ENCODE assay signal across 24 cellular contexts in the genomic region with DNA sequence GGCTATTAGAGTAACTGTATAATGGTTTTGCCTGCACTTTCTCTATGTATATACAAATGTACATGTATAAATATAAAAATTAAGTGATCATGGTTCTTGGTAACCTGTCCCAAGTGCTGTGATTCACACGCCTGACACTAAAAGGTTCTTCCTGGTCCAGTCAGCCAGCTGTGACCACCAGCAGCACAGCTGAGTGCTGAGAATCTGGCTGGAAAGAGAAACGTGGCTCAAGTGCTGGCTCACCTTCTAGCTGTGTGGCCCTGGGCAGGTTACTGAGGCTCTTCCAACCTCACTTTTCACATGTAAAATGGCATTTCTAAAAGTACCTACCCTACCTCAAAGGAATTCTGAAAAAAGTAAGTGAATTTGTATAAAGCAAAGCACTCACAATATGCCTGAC. TPM values are rescaled to one million over a fixed set of nuclear protein-coding genes. Genes with fewer than 3 reads are reported as not detected.
DNase-seq lines count a peak whose midpoint lies in the region; ATAC-seq and TF ChIP-seq lines count a peak whose summit lies in the region.
"Had no signal": no experiment of that assay in that cellular context is flagged by ENCODE, and none has a peak within 500 bp of the region (broad histone marks: within the 10 kb centered on the region; RNA-seq: fewer than 3 reads in every experiment).

No MANE protein-coding gene starts in this region.

- peaks cover 73% of the 10 kb centered on the region for H3K36me3 Mint-ChIP-seq in activated T-cell treated with anti-CD3 and anti-CD28 coated beads, Interleukin-2, amount 50 U/mL, for 24 hours (ENCODE audit: low read depth)
- H3K36me3 Mint-ChIP-seq in activated T-cell treated with anti-CD3 and anti-CD28 coated beads, Interleukin-2, amount 50 U/mL, for 4 hours (ENCODE audit: insufficient read depth), result peaks cover 27% of the 10 kb centered on the region
- peaks cover 44% of the 10 kb centered on the region for H3K36me3 Mint-ChIP-seq in activated naive CD8-positive, alpha-beta T cell treated with anti-CD3 and anti-CD28 coated beads, Interleukin-2, amount 50 U/mL, for 24 hours (ENCODE audit: low read depth)
- H3K36me3 Mint-ChIP-seq in T-helper 2 cell treated with Interferon-gamma antibody and Interleukin-4, amounts not matched to agents 5 μg/mL and 100 μg/mL, for 36 hours (ENCODE audit: low read depth), result peaks cover 33% of the 10 kb centered on the region

- intact Hi-C loops in left lung (cut with DNase I), result no loop called here

- H3K9me3 Mint-ChIP-seq in activated T-cell treated with anti-CD3 and anti-CD28 coated beads, Interleukin-2, amount 50 U/mL, for 24 hours, result no peaks in the 10 kb centered on the region
- no peaks in the 10 kb centered on the region for H3K9me3 Mint-ChIP-seq in activated T-cell treated with anti-CD3 and anti-CD28 coated beads, Interleukin-2, amount 50 U/mL, for 4 hours
- no peaks in the 10 kb centered on the region for H3K9me3 Mint-ChIP-seq in activated naive CD8-positive, alpha-beta T cell treated with anti-CD3 and anti-CD28 coated beads, Interleukin-2, amount 50 U/mL, for 24 hours
- no peaks in the 10 kb centered on the region for H3K9me3 Mint-ChIP-seq in T-helper 2 cell treated with Interferon-gamma antibody and Interleukin-4, amounts not matched to agents 5 μg/mL and 100 μg/mL, for 36 hours
- H3K9me3 Mint-ChIP-seq: CD8-positive, alpha-beta memory T cell; IgD-negative memory B cell; memory B cell had no signal

- H3K4me3 Mint-ChIP-seq in activated T-cell treated with anti-CD3 and anti-CD28 coated beads, Interleukin-2, amount 50 U/mL, for 24 hours, result no peak overlapping the region
- no peak overlapping the region for H3K4me3 Mint-ChIP-seq in activated T-cell treated with anti-CD3 and anti-CD28 coated beads, Interleukin-2, amount 50 U/mL, for 4 hours
- H3K4me3 Mint-ChIP-seq in activated naive CD8-positive, alpha-beta T cell treated with anti-CD3 and anti-CD28 coated beads, Interleukin-2, amount 50 U/mL, for 24 hours, result no peak overlapping the region
- no peak overlapping the region for H3K4me3 Mint-ChIP-seq in T-helper 2 cell treated with Interferon-gamma antibody and Interleukin-4, amounts not matched to agents 5 μg/mL and 100 μg/mL, for 36 hours
- H3K4me3 Mint-ChIP-seq: CD8-positive, alpha-beta memory T cell; IgD-negative memory B cell; memory B cell had no signal

- peak overlapping the region; percentile 73 for H3K27ac Mint-ChIP-seq in activated T-cell treated with anti-CD3 and anti-CD28 coated beads, Interleukin-2, amount 50 U/mL, for 24 hours
- peak overlapping the region; percentile 43 for H3K27ac Mint-ChIP-seq in activated naive CD8-positive, alpha-beta T cell treated with anti-CD3 and anti-CD28 coated beads, Interleukin-2, amount 50 U/mL, for 24 hours
- no peak overlapping the region for H3K27ac Mint-ChIP-seq in T-helper 2 cell treated with Interferon-gamma antibody and Interleukin-4, amounts not matched to agents 5 μg/mL and 100 μg/mL, for 36 hours
- H3K27ac Mint-ChIP-seq: IgD-negative memory B cell had no signal

- peaks cover 13 to 28% of the 10 kb centered on the region in 2 donors for H3K4me1 ChIP-seq in left lung

- H3K27ac ChIP-seq in left lung, result no peak overlapping the region
- H3K27ac ChIP-seq: dorsolateral prefrontal cortex, Peyer's patch, thoracic aorta had no signal

- no peak overlapping the region for H3K4me3 ChIP-seq in kidney epithelial cell (ENCODE audit: low read depth, low read length)
- no peak overlapping the region for H3K4me3 ChIP-seq in left lung
- H3K4me3 ChIP-seq: dorsolateral prefrontal cortex, Peyer's patch, thoracic aorta had no signal

- TF ChIP-seq CTCF in kidney epithelial cell (IDR thresholded peaks at IDR 0.05; ENCODE audit: insufficient read depth, low read length, poor library complexity, severe bottlenecking), result no peak
- no peak for TF ChIP-seq CTCF in left lung (IDR thresholded peaks at IDR 0.05)

- H3K36me3 ChIP-seq in kidney epithelial cell (ENCODE audit: control insufficient read depth, insufficient read depth, low read length), result peaks cover 2% of the 10 kb centered on the region
- peaks cover 0 to 21% of the 10 kb centered on the region in 2 donors for H3K36me3 ChIP-seq in left lung
- H3K36me3 ChIP-seq: thoracic aorta had no signal

- no peaks in the 10 kb centered on the region for H3K27me3 Mint-ChIP-seq in activated T-cell treated with anti-CD3 and anti-CD28 coated beads, Interleukin-2, amount 50 U/mL, for 24 hours
- no peaks in the 10 kb centered on the region for H3K27me3 Mint-ChIP-seq in activated T-cell treated with anti-CD3 and anti-CD28 coated beads, Interleukin-2, amount 50 U/mL, for 4 hours (ENCODE audit: low read depth)
- H3K27me3 Mint-ChIP-seq in activated naive CD8-positive, alpha-beta T cell treated with anti-CD3 and anti-CD28 coated beads, Interleukin-2, amount 50 U/mL, for 24 hours, result no peaks in the 10 kb centered on the region
- no peaks in the 10 kb centered on the region for H3K27me3 Mint-ChIP-seq in T-helper 2 cell treated with Interferon-gamma antibody and Interleukin-4, amounts not matched to agents 5 μg/mL and 100 μg/mL, for 36 hours (ENCODE audit: low read depth)
- H3K27me3 Mint-ChIP-seq: IgD-negative memory B cell, memory B cell had no signal

- DNase-seq in activated T-cell treated with anti-CD3 and anti-CD28 coated beads, Interleukin-2, amount 50 U/mL, for 24 hours, result no peak
- DNase-seq in activated T-cell treated with anti-CD3 and anti-CD28 coated beads, Interleukin-2, amount 50 U/mL, for 4 hours, result no peak
- no peak for DNase-seq in activated naive CD8-positive, alpha-beta T cell treated with anti-CD3 and anti-CD28 coated beads, Interleukin-2, amount 50 U/mL, for 24 hours
- DNase-seq in kidney epithelial cell (ENCODE audit: low read depth) (peak; percentile 67), ureter (ENCODE audit: low spot score) (peak; percentile 39), left lung (no peak)
- DNase-seq in T-helper 2 cell treated with Interferon-gamma antibody and Interleukin-4, amounts not matched to agents 5 μg/mL and 100 μg/mL, for 36 hours (ENCODE audit: low spot score), result no peak
- DNase-seq in activated effector memory CD4-positive, alpha-beta T cell treated with anti-CD3 and anti-CD28 coated beads, Interleukin-2, amount 50 U/mL, for 16 hours, result no peak
- DNase-seq: activated CD4-positive, alpha-beta T cell treated with anti-CD3 and anti-CD28 coated beads, Interleukin-2, amount 50 U/mL, for 48 hours; activated effector memory CD4-positive, alpha-beta T cell treated with Interleukin-2 at 50 U/mL for 16 hours; CD8-positive, alpha-beta memory T cell; DMS153; dorsolateral prefrontal cortex; left colon; NCI-H1092 treated with DMSO at 0.1 percent for 48 hours; NCI-H187 treated with DMSO at 0.1 percent for 48 hours; NCI-H69; nucleus accumbens; Peyer's patch; stimulated activated naive CD8-positive, alpha-beta T cell treated with anti-CD3 and anti-CD28 coated beads, Interleukin-15, Interleukin-2, amounts not matched to agents 100 U/mL and 50 U/mL, for 24 hours had no signal

- H3K9me3 ChIP-seq in left lung, result no peaks in the 10 kb centered on the region
- H3K9me3 ChIP-seq: Peyer's patch, thoracic aorta had no signal

- ATAC-seq in activated T-cell treated with anti-CD3 and anti-CD28 coated beads, Interleukin-2, amount 50 U/mL, for 4 hours, result no peak
- no peak for ATAC-seq in activated naive CD8-positive, alpha-beta T cell treated with anti-CD3 and anti-CD28 coated beads, Interleukin-2, amount 50 U/mL, for 24 hours
- ATAC-seq in left lung, result no peak
- ATAC-seq: activated CD4-positive, CD25-positive, alpha-beta regulatory T cell treated with anti-CD3 and anti-CD28 coated beads, Interleukin-2, amount 50 U/mL, for 24 hours; left colon; stimulated activated naive CD8-positive, alpha-beta T cell treated with anti-CD3 and anti-CD28 coated beads, Interleukin-15, Interleukin-2, amounts not matched to agents 100 U/mL and 50 U/mL, for 24 hours had no signal

- H3K27me3 ChIP-seq in kidney epithelial cell (ENCODE audit: control insufficient read depth, insufficient read depth, low read length) (no peaks in the 10 kb centered on the region), left lung (no peaks in the 10 kb centered on the region)
- H3K27me3 ChIP-seq: dorsolateral prefrontal cortex, Peyer's patch had no signal

- peaks cover 38% of the 10 kb centered on the region for H3K4me1 Mint-ChIP-seq in activated T-cell treated with anti-CD3 and anti-CD28 coated beads, Interleukin-2, amount 50 U/mL, for 24 hours (ENCODE audit: low read depth)
- H3K4me1 Mint-ChIP-seq in activated T-cell treated with anti-CD3 and anti-CD28 coated beads, Interleukin-2, amount 50 U/mL, for 4 hours (ENCODE audit: low read depth), result peaks cover 21% of the 10 kb centered on the region
- H3K4me1 Mint-ChIP-seq in activated naive CD8-positive, alpha-beta T cell treated with anti-CD3 and anti-CD28 coated beads, Interleukin-2, amount 50 U/mL, for 24 hours, result peaks cover 24% of the 10 kb centered on the region
- H3K4me1 Mint-ChIP-seq in T-helper 2 cell treated with Interferon-gamma antibody and Interleukin-4, amounts not matched to agents 5 μg/mL and 100 μg/mL, for 36 hours (ENCODE audit: low read depth), result peaks cover 16% of the 10 kb centered on the region

RNA-seq across cellular contexts. Expression of gene ELK4, which starts 29.7 kb away (rescaled TPM):
- total RNA-seq in activated T-cell treated with anti-CD3 and anti-CD28 coated beads, Interleukin-2, amount 50 U/mL, for 4 hours, result 100 to 1,000 TPM in 2 of 3 donors, 10 to 100 TPM in 1; 90.7 to 103 (median 101) TPM
- total RNA-seq in kidney epithelial cell, result 16.1 and 16.7 TPM in 2 replicates
- 88.7 TPM for total RNA-seq in ureter
- total RNA-seq in left lung, result 10 to 100 TPM; 51.5 to 69.9 TPM

Comparison
In these comparisons a context has a peak if more than half of its experiments do, and no peak if none do; other contexts are left out.
1. DNase-seq: peak in kidney epithelial cell (single experiment) and ureter (single experiment); none in activated T-cell treated with anti-CD3 and anti-CD28 coated beads, Interleukin-2, amount 50 U/mL, for 24 hours (single experiment), activated T-cell treated with anti-CD3 and anti-CD28 coated beads, Interleukin-2, amount 50 U/mL, for 4 hours (single experiment), activated naive CD8-positive, alpha-beta T cell treated with anti-CD3 and anti-CD28 coated beads, Interleukin-2, amount 50 U/mL, for 24 hours (single experiment), T-helper 2 cell treated with Interferon-gamma antibody and Interleukin-4, amounts not matched to agents 5 μg/mL and 100 μg/mL, for 36 hours (single experiment), left lung (0 of 2) and activated effector memory CD4-positive, alpha-beta T cell treated with anti-CD3 and anti-CD28 coated beads, Interleukin-2, amount 50 U/mL, for 16 hours (single experiment).